ENCODE assay signal across 8 cellular contexts in the genomic region with DNA sequence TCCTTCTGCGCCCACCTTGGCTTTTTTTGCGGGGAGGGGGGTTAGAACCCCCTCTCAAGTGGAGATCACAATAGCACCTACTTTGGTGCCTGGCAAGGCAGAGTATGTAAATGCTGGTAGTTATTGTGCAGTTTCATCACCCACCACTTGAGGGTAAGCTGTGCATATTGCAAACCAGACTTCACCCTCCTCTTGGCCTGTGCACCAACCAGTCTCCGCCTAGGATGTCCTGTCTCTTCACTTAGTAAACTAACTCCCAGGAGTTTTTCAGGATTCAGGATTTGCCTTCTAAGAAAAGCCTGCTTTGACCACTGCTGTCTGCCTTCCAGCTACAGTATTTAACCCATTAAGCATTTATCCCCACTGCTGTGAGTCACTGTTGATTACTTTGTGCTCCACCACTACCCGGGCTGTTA. TPM values are rescaled to one million over a fixed set of nuclear protein-coding genes. Genes with fewer than 3 reads are reported as not detected.
DNase-seq lines count a peak whose midpoint lies in the region; ATAC-seq and TF ChIP-seq lines count a peak whose summit lies in the region.

No MANE protein-coding gene starts in this region.

- POLR2A ChIA-PET in activated CD8-positive, alpha-beta T cell treated with anti-CD3 and anti-CD28 coated beads for 36 hours (lab: Charles Lee): interaction anchor here (0.8 to 21.7 kb wide), 18 partner anchors 9 to 200 kb away, joined by 3 to 263 read pairs (median 5); a partner anchor contains a TSS

- TF ChIP-seq CTCF in activated CD8-positive, alpha-beta T cell treated with anti-CD3 and anti-CD28 coated beads for 36 hours (IDR thresholded peaks at IDR 0.05): peak; percentile 60
- peak; percentile 80 for TF ChIP-seq CTCF in fibroblast of the aortic adventitia (IDR thresholded peaks at IDR 0.05; ENCODE audit: insufficient read depth, low read length)
- peak; percentile 50 for TF ChIP-seq CTCF in progenitor cell of endocrine pancreas (IDR thresholded peaks at IDR 0.05; ENCODE audit: unreplicated experiment)

- H3K36me3 Mint-ChIP-seq in activated CD8-positive, alpha-beta T cell treated with anti-CD3 and anti-CD28 coated beads for 36 hours (ENCODE audit: low read depth): peaks cover 22% of the 10 kb centered on the region
- H3K36me3 Mint-ChIP-seq in progenitor cell of endocrine pancreas (ENCODE audit: insufficient read depth): peaks cover 8% of the 10 kb centered on the region

- H3K4me3 ChIP-seq in fibroblast of the aortic adventitia (ENCODE audit: low read depth, low read length): no peak overlapping the region

- H3K27me3 Mint-ChIP-seq in activated CD8-positive, alpha-beta T cell treated with anti-CD3 and anti-CD28 coated beads for 36 hours: no peaks in the 10 kb centered on the region
- H3K27me3 Mint-ChIP-seq in progenitor cell of endocrine pancreas: no peaks in the 10 kb centered on the region

- intact Hi-C loops in activated CD8-positive, alpha-beta T cell treated with anti-CD3 and anti-CD28 coated beads for 36 hours (cut with micrococcal nuclease): no loop called here

- peak overlapping the region; percentile 16 for H3K4me3 Mint-ChIP-seq in activated CD8-positive, alpha-beta T cell treated with anti-CD3 and anti-CD28 coated beads for 36 hours
- H3K4me3 Mint-ChIP-seq in progenitor cell of endocrine pancreas (ENCODE audit: low read depth): peak overlapping the region; percentile 47

- peaks cover 26% of the 10 kb centered on the region for H3K4me1 Mint-ChIP-seq in activated CD8-positive, alpha-beta T cell treated with anti-CD3 and anti-CD28 coated beads for 36 hours (ENCODE audit: low read depth)
- H3K4me1 Mint-ChIP-seq in progenitor cell of endocrine pancreas (ENCODE audit: low read depth): peaks cover 11% of the 10 kb centered on the region

- no peaks in the 10 kb centered on the region for H3K9me3 Mint-ChIP-seq in activated CD8-positive, alpha-beta T cell treated with anti-CD3 and anti-CD28 coated beads for 36 hours
- no peaks in the 10 kb centered on the region for H3K9me3 Mint-ChIP-seq in progenitor cell of endocrine pancreas (ENCODE audit: low read depth)

- DNase-seq in activated gamma-delta T cell treated with Interleukin-2 at 50 U/mL for 16 hours: peak; percentile 27
- no peak for DNase-seq in activated gamma-delta T cell (lab: John Stamatoyannopoulos, UW)
- peak; percentile 71 for DNase-seq in NCI-H510A treated with DMSO at 0.1 percent for 48 hours (lab: John Stamatoyannopoulos, UW)
- DNase-seq in activated CD8-positive, alpha-beta T cell treated with anti-CD3 and anti-CD28 coated beads for 36 hours: peak; percentile 66
- peak; percentile 91 for DNase-seq in fibroblast of the aortic adventitia (ENCODE audit: low read depth)
- DNase-seq in progenitor cell of endocrine pancreas (ENCODE audit: low spot score, unreplicated experiment): no peak
- no peak for DNase-seq in middle frontal gyrus (ENCODE audit: extremely low spot score, low spot score)

- peak; percentile 47 for ATAC-seq in HG03045 (IDR thresholded peaks at IDR 0.05; ENCODE audit: unreplicated experiment)
- peak; percentile 89 for ATAC-seq in activated CD8-positive, alpha-beta T cell treated with anti-CD3 and anti-CD28 coated beads for 36 hours

- CTCF ChIA-PET in activated CD8-positive, alpha-beta T cell treated with anti-CD3 and anti-CD28 coated beads for 36 hours (lab: Charles Lee): interaction anchor here (0.7 to 6.5 kb wide), 28 partner anchors 9 to 286 kb away, joined by 3 to 79 read pairs (median 5); a partner anchor contains a TSS

- H3K27ac Mint-ChIP-seq in activated CD8-positive, alpha-beta T cell treated with anti-CD3 and anti-CD28 coated beads for 36 hours: peak overlapping the region; percentile 75
- H3K27ac Mint-ChIP-seq in progenitor cell of endocrine pancreas: peak overlapping the region; percentile 83

RNA-seq across cellular contexts. Expression of a gene that starts 2.0 kb away (rescaled TPM):
- 100 to 1,000 TPM; 104 to 120 TPM for total RNA-seq in activated CD8-positive, alpha-beta T cell treated with anti-CD3 and anti-CD28 coated beads for 36 hours
- 70.7 and 840 TPM in 2 replicates for total RNA-seq in fibroblast of the aortic adventitia (ENCODE audit: low replicate concordance)
- 99.8 and 102 TPM in 2 replicates for total RNA-seq in progenitor cell of endocrine pancreas

RNA-seq across cellular contexts. Expression of a gene that starts 8.5 kb away (rescaled TPM):
- total RNA-seq in activated CD8-positive, alpha-beta T cell treated with anti-CD3 and anti-CD28 coated beads for 36 hours: not detected
- total RNA-seq in fibroblast of the aortic adventitia (ENCODE audit: low replicate concordance): 39.0 and 62.0 TPM in 2 replicates
- total RNA-seq in progenitor cell of endocrine pancreas: 0.65 and 0.89 TPM in 2 replicates

RNA-seq across cellular contexts. Expression of a gene that starts 8.8 kb away (rescaled TPM):
- 10 to 100 TPM; 12.0 to 12.9 TPM for total RNA-seq in activated CD8-positive, alpha-beta T cell treated with anti-CD3 and anti-CD28 coated beads for 36 hours
- 4.2 and 4.5 TPM in 2 replicates for total RNA-seq in fibroblast of the aortic adventitia (ENCODE audit: low replicate concordance)
- total RNA-seq in progenitor cell of endocrine pancreas: 9.3 and 9.4 TPM in 2 replicates

RNA-seq across cellular contexts. Expression of a gene that starts 9.4 kb away (rescaled TPM):
- total RNA-seq in activated CD8-positive, alpha-beta T cell treated with anti-CD3 and anti-CD28 coated beads for 36 hours: 1 to 10 TPM; 4.7 TPM
- total RNA-seq in fibroblast of the aortic adventitia (ENCODE audit: low replicate concordance): 6.8 and 31.3 TPM in 2 replicates
- total RNA-seq in progenitor cell of endocrine pancreas: 7.0 and 7.6 TPM in 2 replicates

RNA-seq across cellular contexts. Expression of a gene that starts 15.7 kb away (rescaled TPM):
- total RNA-seq in activated CD8-positive, alpha-beta T cell treated with anti-CD3 and anti-CD28 coated beads for 36 hours: 10 to 100 TPM; 37.1 to 43.6 TPM
- 9.8 and 10.8 TPM in 2 replicates for total RNA-seq in fibroblast of the aortic adventitia (ENCODE audit: low replicate concordance)
- 12.2 and 18.0 TPM in 2 replicates for total RNA-seq in progenitor cell of endocrine pancreas

Comparison
In these comparisons a context has a peak if more than half of its experiments do, and no peak if none do; other contexts are left out.
1. DNase-seq: peak in activated gamma-delta T cell treated with Interleukin-2 at 50 U/mL for 16 hours (single experiment), NCI-H510A treated with DMSO at 0.1 percent for 48 hours (single experiment), activated CD8-positive, alpha-beta T cell treated with anti-CD3 and anti-CD28 coated beads for 36 hours (single experiment) and fibroblast of the aortic adventitia (single experiment); none in activated gamma-delta T cell (single experiment), progenitor cell of endocrine pancreas (single experiment) and middle frontal gyrus (single experiment).
2. RNA of a gene that starts 8.5 kb away (total RNA-seq): 39.0 to 62.0 TPM in fibroblast of the aortic adventitia; 0.65 to 0.89 TPM in progenitor cell of endocrine pancreas and not detected in activated CD8-positive, alpha-beta T cell treated with anti-CD3 and anti-CD28 coated beads for 36 hours; every median in the first group is over 10 times any median in the second.
3. Peak in every context shown above with its lines, with median percentiles within 50 percentile points of each other: CTCF ChIP-seq.